ENCODE assay signal across 12 cellular contexts in the genomic region with DNA sequence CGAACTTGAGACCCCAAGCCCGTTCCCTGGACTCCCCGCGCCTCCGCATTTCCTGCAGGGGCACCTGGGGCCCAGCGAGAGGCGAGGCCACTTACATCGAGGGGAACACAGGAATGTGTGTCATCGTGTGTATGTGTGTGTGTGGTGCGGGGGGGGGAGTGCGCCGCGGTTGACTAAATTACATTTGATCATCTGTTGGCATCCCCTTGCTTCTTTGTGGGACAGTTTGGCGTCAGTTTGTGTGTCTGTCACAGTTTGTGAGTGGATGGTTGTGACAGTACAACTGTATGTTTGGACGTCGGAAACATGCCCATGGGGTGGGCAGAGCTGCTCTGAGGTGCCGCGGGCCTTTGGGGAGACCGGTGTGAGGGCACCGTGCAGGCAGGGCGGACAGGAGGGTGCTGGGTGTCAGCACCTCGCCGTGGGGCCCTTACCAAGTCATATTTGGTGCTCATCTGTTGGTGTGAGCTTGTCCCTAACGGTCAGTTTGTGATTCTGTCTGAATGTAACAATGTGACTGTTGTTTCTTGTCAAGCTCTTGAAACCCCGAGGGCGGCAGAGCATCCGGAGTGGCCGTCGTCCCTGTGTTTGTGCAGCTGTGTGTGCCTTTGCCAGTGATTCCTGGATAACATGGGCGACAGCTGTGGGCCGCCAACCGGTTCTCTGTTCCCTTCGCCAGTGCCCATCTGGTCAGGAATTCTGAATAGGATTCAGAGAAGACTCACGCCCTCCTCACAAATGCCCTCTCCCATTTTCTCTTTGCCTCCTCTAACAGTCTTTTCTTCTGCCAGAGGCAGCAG. TPM values are rescaled to one million over a fixed set of nuclear protein-coding genes. Genes with fewer than 3 reads are reported as not detected.
DNase-seq lines count a peak whose midpoint lies in the region; ATAC-seq, FAIRE-seq and TF ChIP-seq lines count a peak whose summit lies in the region.
"Had no signal": no experiment of that assay in that cellular context is flagged by ENCODE, and none has a peak within 500 bp of the region (broad histone marks: within the 10 kb centered on the region; RNA-seq: fewer than 3 reads in every experiment).

No MANE protein-coding gene starts in this region.

- CTCF ChIA-PET in A549 (lab: Yijun Ruan, JAX) = interaction anchor here (0.9 to 2.3 kb wide), 2 partner anchors 12 to 64 kb away, joined by 3 to 5 read pairs; no protein-coding TSS in a partner anchor

- TF ChIP-seq POLR2A in A549 (IDR thresholded peaks at IDR 0.05; ENCODE audit: low read length) = no peak

- no peak for FAIRE-seq in A549 (lab: Jason Lieb, UNC)

- H3K27me3 ChIP-seq in iPS DF 6.9 (ENCODE audit: control insufficient read depth, insufficient read depth, low read length) = peaks cover 21% of the 10 kb centered on the region; the same call in 1 of the 2 replicates

- H3K4me1 Mint-ChIP-seq in natural killer cell = no peaks in the 10 kb centered on the region

- intact Hi-C loops in natural killer cell (cut with micrococcal nuclease) = no loop called here

- no peak; a peak in 1 of 6 replicates for ATAC-seq in A549
- ATAC-seq in natural killer cell = no peak
- ATAC-seq: right cardiac atrium had no signal

- no peaks in the 10 kb centered on the region for H3K9me3 ChIP-seq in A549
- H3K9me3 ChIP-seq in iPS DF 6.9 (ENCODE audit: control insufficient read depth, insufficient read depth, low read length) = no peaks in the 10 kb centered on the region
- H3K9me3 ChIP-seq: thoracic aorta had no signal

- 42% methylated on average over 17 of the region's 34 CpGs for WGBS in A549 (ENCODE audit: missing lambda C conversion rate)
- no CpG with 5 or more reads among the region's 34 CpGs for WGBS in iPS DF 6.9 (ENCODE audit: insufficient coverage, insufficient read length)

- no peak for TF ChIP-seq RAD21 in A549 (conservative IDR thresholded peaks at IDR 0.05 in 1 of 2, IDR thresholded peaks at IDR 0.05 in 1 of 2)

- no peak for TF ChIP-seq EP300 in A549 (IDR thresholded peaks at IDR 0.05)

- peaks cover 44 to 50% of the 10 kb centered on the region in 2 donors for H3K27me3 Mint-ChIP-seq in natural killer cell (ENCODE audit: low read depth in 2 of 2)

- H3K9me3 Mint-ChIP-seq in natural killer cell = no peaks in the 10 kb centered on the region
- H3K9me3 Mint-ChIP-seq: activated naive CD8-positive, alpha-beta T cell treated with anti-CD3 and anti-CD28 coated beads, Interleukin-2, amount 50 U/mL, for 24 hours had no signal

- in situ Hi-C loops in GM13977 (cut with MboI; ENCODE audit: low pct_unique_long_range_greater_than_20kb, low sequenced_read_pairs, unreplicated experiment) = no loop called here

- H3K27ac Mint-ChIP-seq in natural killer cell = no peak overlapping the region
- H3K27ac Mint-ChIP-seq: activated naive CD8-positive, alpha-beta T cell treated with anti-CD3 and anti-CD28 coated beads, Interleukin-2, amount 50 U/mL, for 24 hours had no signal

- POLR2A ChIA-PET in A549 (lab: Yijun Ruan, JAX) = no interaction called here

- H3K4me2 ChIP-seq in A549 = peak overlapping the region; percentile 63; the same call in 1 of the 3 replicates

- no peaks in the 10 kb centered on the region for H3K4me1 ChIP-seq in A549
- H3K4me1 ChIP-seq in iPS DF 6.9 (ENCODE audit: control insufficient read depth, insufficient read depth, low read length) = peaks cover 4% of the 10 kb centered on the region

- H3K27ac ChIP-seq in A549 = no peak overlapping the region
- no peak overlapping the region for H3K27ac ChIP-seq in iPS DF 6.9 (ENCODE audit: low read length)
- H3K27ac ChIP-seq: thoracic aorta had no signal

- no peaks in the 10 kb centered on the region for H3K36me3 Mint-ChIP-seq in natural killer cell

- no peak overlapping the region; the same call in 2 of the 3 replicates for H3K4me3 ChIP-seq in A549
- H3K4me3 ChIP-seq in HFF-Myc (replicated peaks; ENCODE audit: low read depth, low read length) = peak overlapping the region; percentile 19; the same call in 1 of the 2 replicates
- H3K4me3 ChIP-seq in iPS DF 6.9 (ENCODE audit: low read length) = peak overlapping the region; percentile 46; the same call in 1 of the 2 replicates
- H3K4me3 ChIP-seq: thoracic aorta had no signal

- no peak for DNase-seq in A549 (ENCODE audit: low read depth in 1 of 2, low spot score in 1 of 2)
- DNase-seq in HFF-Myc (ENCODE audit: extremely low read depth, low read depth) = no peak
- DNase-seq in NCI-H748 (lab: John Stamatoyannopoulos, UW; ENCODE audit: unreplicated experiment) = peak; percentile 88
- no peak for DNase-seq in iPS DF 6.9 (ENCODE audit: low read depth, low spot score)
- no peak for DNase-seq in dermis blood vessel endothelial cell
- no peak for DNase-seq in activated effector memory CD4-positive, alpha-beta T cell treated with anti-CD3 and anti-CD28 coated beads, Interleukin-2, amount 50 U/mL, for 16 hours
- no peak for DNase-seq in natural killer cell
- DNase-seq in GM13977 (ENCODE audit: low spot score) = no peak
- DNase-seq: activated naive CD8-positive, alpha-beta T cell treated with anti-CD3 and anti-CD28 coated beads, Interleukin-2, amount 50 U/mL, for 24 hours; GDM1; right cardiac atrium had no signal

- H3K4me3 Mint-ChIP-seq in natural killer cell = no peak overlapping the region
- H3K4me3 Mint-ChIP-seq: activated naive CD8-positive, alpha-beta T cell treated with anti-CD3 and anti-CD28 coated beads, Interleukin-2, amount 50 U/mL, for 24 hours had no signal

- TF ChIP-seq CTCF in A549 (IDR thresholded peaks at IDR 0.05) = no peak
- no peak for TF ChIP-seq CTCF in HFF-Myc (IDR thresholded peaks at IDR 0.05; ENCODE audit: low read depth, low read length, missing control alignments)
- TF ChIP-seq CTCF in natural killer cell (IDR thresholded peaks at IDR 0.05) = no peak
- no peak for TF ChIP-seq CTCF in GM13977 (IDR thresholded peaks at IDR 0.05; ENCODE audit: extremely low read depth, insufficient read depth, missing control alignments)

- no peaks in the 10 kb centered on the region for H3K36me3 ChIP-seq in iPS DF 6.9 (ENCODE audit: control insufficient read depth, insufficient read depth, low read length)
- H3K36me3 ChIP-seq: thoracic aorta had no signal

TF ChIP-seq in A549, 52 proteins besides CTCF, POLR2A, EP300 and RAD21 (continues in another document):
- TF ChIP-seq, protein P1, sequence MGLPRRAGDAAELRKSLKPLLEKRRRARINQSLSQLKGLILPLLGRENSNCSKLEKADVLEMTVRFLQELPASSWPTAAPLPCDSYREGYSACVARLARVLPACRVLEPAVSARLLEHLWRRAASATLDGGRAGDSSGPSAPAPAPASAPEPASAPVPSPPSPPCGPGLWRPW (IDR thresholded peaks at IDR 0.05) = no peak
- no peak for TF ChIP-seq CHD2 (IDR thresholded peaks at IDR 0.05; ENCODE audit: low read length, partially characterized antibody)
- TF ChIP-seq KDM5A (IDR thresholded peaks at IDR 0.05) = no peak
- no peak for TF ChIP-seq ESRRA (IDR thresholded peaks at IDR 0.05; ENCODE audit: borderline replicate concordance, low read length)
- no peak for TF ChIP-seq MYC (IDR thresholded peaks at IDR 0.05; ENCODE audit: borderline replicate concordance, low read length)
- no peak for TF ChIP-seq SMC3 (IDR thresholded peaks at IDR 0.05)
- TF ChIP-seq, protein P2, sequence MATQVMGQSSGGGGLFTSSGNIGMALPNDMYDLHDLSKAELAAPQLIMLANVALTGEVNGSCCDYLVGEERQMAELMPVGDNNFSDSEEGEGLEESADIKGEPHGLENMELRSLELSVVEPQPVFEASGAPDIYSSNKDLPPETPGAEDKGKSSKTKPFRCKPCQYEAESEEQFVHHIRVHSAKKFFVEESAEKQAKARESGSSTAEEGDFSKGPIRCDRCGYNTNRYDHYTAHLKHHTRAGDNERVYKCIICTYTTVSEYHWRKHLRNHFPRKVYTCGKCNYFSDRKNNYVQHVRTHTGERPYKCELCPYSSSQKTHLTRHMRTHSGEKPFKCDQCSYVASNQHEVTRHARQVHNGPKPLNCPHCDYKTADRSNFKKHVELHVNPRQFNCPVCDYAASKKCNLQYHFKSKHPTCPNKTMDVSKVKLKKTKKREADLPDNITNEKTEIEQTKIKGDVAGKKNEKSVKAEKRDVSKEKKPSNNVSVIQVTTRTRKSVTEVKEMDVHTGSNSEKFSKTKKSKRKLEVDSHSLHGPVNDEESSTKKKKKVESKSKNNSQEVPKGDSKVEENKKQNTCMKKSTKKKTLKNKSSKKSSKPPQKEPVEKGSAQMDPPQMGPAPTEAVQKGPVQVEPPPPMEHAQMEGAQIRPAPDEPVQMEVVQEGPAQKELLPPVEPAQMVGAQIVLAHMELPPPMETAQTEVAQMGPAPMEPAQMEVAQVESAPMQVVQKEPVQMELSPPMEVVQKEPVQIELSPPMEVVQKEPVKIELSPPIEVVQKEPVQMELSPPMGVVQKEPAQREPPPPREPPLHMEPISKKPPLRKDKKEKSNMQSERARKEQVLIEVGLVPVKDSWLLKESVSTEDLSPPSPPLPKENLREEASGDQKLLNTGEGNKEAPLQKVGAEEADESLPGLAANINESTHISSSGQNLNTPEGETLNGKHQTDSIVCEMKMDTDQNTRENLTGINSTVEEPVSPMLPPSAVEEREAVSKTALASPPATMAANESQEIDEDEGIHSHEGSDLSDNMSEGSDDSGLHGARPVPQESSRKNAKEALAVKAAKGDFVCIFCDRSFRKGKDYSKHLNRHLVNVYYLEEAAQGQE (IDR thresholded peaks at IDR 0.05) = no peak
- no peak for TF ChIP-seq FOXS1 (CRISPR knock-in tag; IDR thresholded peaks at IDR 0.05)
- no peak for TF ChIP-seq JUN (IDR thresholded peaks at IDR 0.05)
- no peak for TF ChIP-seq EHMT2 (IDR thresholded peaks at IDR 0.05; ENCODE audit: low read depth)
- no peak for TF ChIP-seq HOXB13 (CRISPR knock-in tag; IDR thresholded peaks at IDR 0.05; ENCODE audit: low read depth)
- no peak for TF ChIP-seq HEYL (CRISPR knock-in tag; IDR thresholded peaks at IDR 0.05)
- TF ChIP-seq, protein P3, sequence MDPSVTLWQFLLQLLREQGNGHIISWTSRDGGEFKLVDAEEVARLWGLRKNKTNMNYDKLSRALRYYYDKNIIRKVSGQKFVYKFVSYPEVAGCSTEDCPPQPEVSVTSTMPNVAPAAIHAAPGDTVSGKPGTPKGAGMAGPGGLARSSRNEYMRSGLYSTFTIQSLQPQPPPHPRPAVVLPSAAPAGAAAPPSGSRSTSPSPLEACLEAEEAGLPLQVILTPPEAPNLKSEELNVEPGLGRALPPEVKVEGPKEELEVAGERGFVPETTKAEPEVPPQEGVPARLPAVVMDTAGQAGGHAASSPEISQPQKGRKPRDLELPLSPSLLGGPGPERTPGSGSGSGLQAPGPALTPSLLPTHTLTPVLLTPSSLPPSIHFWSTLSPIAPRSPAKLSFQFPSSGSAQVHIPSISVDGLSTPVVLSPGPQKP (IDR thresholded peaks at IDR 0.05; ENCODE audit: low read depth, low read length) = no peak

RNA-seq across cellular contexts. Expression of gene OPRD1, which starts 0.9 kb away (rescaled TPM):
- polyA plus RNA-seq in A549 (2011; rRNA removed) (not detected in 2 replicates), A549 (2017; fragmentation: RNase III; extraction: RNeasy Plus Mini Kit Qiagen cat#74134 plus additional on column Dnase treatment) (0.03 TPM in 1 of 3 replicates, not detected in the others)
- polyA plus RNA-seq in A549 (2012; cell fraction: cytosol; rRNA removed) = under 0.01 TPM in 1 of 2 replicates, not detected in the other
- 0.01 TPM in 1 of 2 replicates, not detected in the other for polyA plus RNA-seq in A549 (2012; cell fraction: nucleus; rRNA removed)
- polyA minus RNA-seq in A549 (2011; rRNA and poly(A)+ RNA removed) = under 0.01 TPM in 1 of 2 replicates, not detected in the other
- total RNA-seq in dermis blood vessel endothelial cell (under 0.01 TPM in 1 of 2 replicates, not detected in the other), natural killer cell (not detected)
- total RNA-seq: right cardiac atrium, thoracic aorta had no signal
